ENCODE assay signal across 10 cellular contexts in genomic region chr14:32417956-32418552, GRCh38.
DNase-seq lines count a peak whose midpoint lies in the region; ATAC-seq, FAIRE-seq and TF ChIP-seq lines count a peak whose summit lies in the region.
"Had no signal": no experiment of that assay in that cellular context is flagged by ENCODE, and none has a peak within 500 bp of the region (broad histone marks: within the 10 kb centered on the region; RNA-seq: fewer than 3 reads in every experiment).

No MANE protein-coding gene starts in this region.

- peaks cover 8% of the 10 kb centered on the region; the same call in 1 of the 3 replicates for H3K9me3 ChIP-seq in A549
- peaks cover 0 to 14% of the 10 kb centered on the region in 2 donors for H3K9me3 ChIP-seq in left lung

- FAIRE-seq in A549 (lab: Jason Lieb, UNC) = peak; percentile 91
- FAIRE-seq: GM19239 had no signal

- 15% methylated on average over 4 of the region's 4 CpGs for WGBS in A549 (ENCODE audit: missing lambda C conversion rate)

- no peak for TF ChIP-seq POLR2A in A549 (IDR thresholded peaks at IDR 0.05; ENCODE audit: low read length)

- H3K4me1 ChIP-seq in A549 (peaks cover 23% of the 10 kb centered on the region), left lung (no peaks in the 10 kb centered on the region)

- CTCF ChIA-PET in A549 (lab: Yijun Ruan, JAX) = interaction anchor here (1.3 kb wide), 1 partner anchor 51 kb away, joined by 3 read pairs; no protein-coding TSS in a partner anchor

- no peak for TF ChIP-seq RAD21 in A549 (conservative IDR thresholded peaks at IDR 0.05 in 1 of 2, IDR thresholded peaks at IDR 0.05 in 1 of 2)

- H3K4me2 ChIP-seq in A549 = peak overlapping the region; percentile 68

- POLR2A ChIA-PET in A549 (lab: Yijun Ruan, JAX) = no interaction called here

- no peaks in the 10 kb centered on the region for H3K36me3 ChIP-seq in left lung

- in situ Hi-C loops in KBM-7 (cut with MboI; ENCODE audit: low pct_unique_long_range_greater_than_20kb, low sequenced_read_pairs) = no loop called here

- no peak overlapping the region for H3K4me3 ChIP-seq in A549
- H3K4me3 ChIP-seq in cardiac fibroblast (replicated peaks in 1 of 2; ENCODE audit: low read depth in 2 of 2, low read length in 2 of 2) = no peak overlapping the region
- no peak overlapping the region for H3K4me3 ChIP-seq in left lung

- TF ChIP-seq EP300 in A549 (IDR thresholded peaks at IDR 0.05) = no peak

- H3K27me3 ChIP-seq in left lung = no peaks in the 10 kb centered on the region

- peak overlapping the region; percentile 9 to 64; a peak in 4 of 6 replicates for H3K27ac ChIP-seq in A549
- no peak overlapping the region for H3K27ac ChIP-seq in left lung

- TF ChIP-seq CTCF in A549 (IDR thresholded peaks at IDR 0.05) (no peak), cardiac fibroblast (IDR thresholded peaks at IDR 0.05; ENCODE audit: low read depth, low read length) (no peak), left lung (IDR thresholded peaks at IDR 0.05) (no peak)

- intact Hi-C loops in left lung (cut with DNase I) = no loop called here

- ATAC-seq in A549 (peak; percentile 59 to 80), left lung (peak; percentile 41)

- peak in 1 of 2 experiments; percentile 55 for DNase-seq in A549 (ENCODE audit: low read depth in 1 of 2, low spot score in 1 of 2)
- peak; percentile 83 for DNase-seq in LoVo (ENCODE audit: low spot score)
- peak; percentile 75 to 79 for DNase-seq in cardiac fibroblast (ENCODE audit: low read depth in 2 of 2)
- DNase-seq in left lung = no peak
- no peak for DNase-seq in NCI-H146 treated with DMSO at 0.1 percent for 48 hours (lab: John Stamatoyannopoulos, UW; ENCODE audit: unreplicated experiment)
- DNase-seq in NCI-H128 (lab: John Stamatoyannopoulos, UW; ENCODE audit: unreplicated experiment) = no peak
- DNase-seq in activated T-cell treated with anti-CD3 and anti-CD28 coated beads for 4 hours = no peak
- DNase-seq in KBM-7 = no peak
- DNase-seq: CD4-positive, CD25-positive, alpha-beta regulatory T cell had no signal

TF ChIP-seq in A549, 52 proteins besides CTCF, POLR2A, EP300 and RAD21:
- TF ChIP-seq CHD4 (IDR thresholded peaks at IDR 0.05; ENCODE audit: borderline replicate concordance) (no peak), FOSL2 (IDR thresholded peaks at IDR 0.05) (peak; percentile 50; the same call in 1 of the 2 replicates), FOSL2 (CRISPR knock-in tag; IDR thresholded peaks at IDR 0.05) (peak; percentile 30; the same call in 1 of the 2 replicates), ZSCAN20 (CRISPR knock-in tag; IDR thresholded peaks at IDR 0.05) (no peak), PHF8 (IDR thresholded peaks at IDR 0.05; ENCODE audit: borderline replicate concordance, low read depth) (no peak), HMGXB4 (CRISPR knock-in tag; IDR thresholded peaks at IDR 0.05; ENCODE audit: borderline replicate concordance) (no peak), HOXB13 (CRISPR knock-in tag; IDR thresholded peaks at IDR 0.05; ENCODE audit: low read depth) (no peak), CBX2 (IDR thresholded peaks at IDR 0.05; ENCODE audit: borderline replicate concordance, low read depth) (no peak), MAFK (IDR thresholded peaks at IDR 0.05; ENCODE audit: partially characterized antibody) (no peak), JUN (IDR thresholded peaks at IDR 0.05) (0 out of 5 replicates have a peak, but pooled peaks of 1 of the 2 experiments have one; percentile 18), USF2 (IDR thresholded peaks at IDR 0.05) (no peak), JUNB (IDR thresholded peaks at IDR 0.05) (peak; percentile 45)
TF ChIP-seq in A549: peak in this region for 3.

Comparison
In these comparisons a context has a peak if more than half of its experiments do, and no peak if none do; other contexts are left out.
1. DNase-seq: peak in LoVo (single experiment) and cardiac fibroblast (2 of 2); none in left lung (0 of 2), NCI-H146 treated with DMSO at 0.1 percent for 48 hours (single experiment), NCI-H128 (single experiment), activated T-cell treated with anti-CD3 and anti-CD28 coated beads for 4 hours (single experiment) and KBM-7 (single experiment).
2. H3K27ac ChIP-seq: peak in A549 (2 of 2); none in left lung (0 of 2).